Comparison of ENCODE assay signal across 19 cellular contexts in genomic region chr22:19964701-19965386, GRCh38. TPM values are rescaled to one million over a fixed set of nuclear protein-coding genes. Genes with fewer than 3 reads are reported as not detected.
DNase-seq lines count a peak whose midpoint lies in the region; ATAC-seq and TF ChIP-seq lines count a peak whose summit lies in the region.
"Had no signal": no experiment of that assay in that cellular context is flagged by ENCODE, and none has a peak within 500 bp of the region (broad histone marks: within the 10 kb centered on the region; RNA-seq: fewer than 3 reads in every experiment).

No MANE protein-coding gene starts in this region.

- H3K27ac ChIP-seq in VCaP: peak overlapping the region; percentile 99
- no peak overlapping the region for H3K27ac ChIP-seq in osteoblast (ENCODE audit: low read depth, low read length)
- H3K27ac ChIP-seq: BLaER1 treated with 17β-estradiol and CSF1 and Interleukin-3, amounts not matched to agents 10 nM and 100 nM; GM23248; KMS-11; SJSA1 had no signal

- H4K20me1 ChIP-seq in osteoblast (ENCODE audit: insufficient read depth, low read length): peaks cover 27% of the 10 kb centered on the region

- H3K27ac Mint-ChIP-seq in natural killer cell: peak overlapping the region in 1 of 2 donors; percentile 87
- peak overlapping the region in 1 of 2 donors; percentile 83 for H3K27ac Mint-ChIP-seq in natural killer cell treated with Interleukin-12 subunit alpha and Interleukin-12 subunit beta and Interleukin-15 and Interleukin-18, amount 100 ng/mL, for 72 hours
- H3K27ac Mint-ChIP-seq: CD8-positive, alpha-beta T cell had no signal

- H3K4me2 ChIP-seq in osteoblast (ENCODE audit: insufficient read depth, low read length): no peak overlapping the region
- H3K4me2 ChIP-seq: BLaER1 treated with 17β-estradiol and CSF1 and Interleukin-3, amounts not matched to agents 10 nM and 100 nM; KMS-11 had no signal

- H3K27me3 Mint-ChIP-seq in natural killer cell (ENCODE audit: low read depth in 2 of 2): no peaks in the 10 kb centered on the region
- H3K27me3 Mint-ChIP-seq in natural killer cell treated with Interleukin-12 subunit alpha and Interleukin-12 subunit beta and Interleukin-15 and Interleukin-18, amount 100 ng/mL, for 72 hours: no peaks in the 10 kb centered on the region

- peak overlapping the region; percentile 40 for H3K4me3 Mint-ChIP-seq in natural killer cell
- no peak overlapping the region for H3K4me3 Mint-ChIP-seq in natural killer cell treated with Interleukin-12 subunit alpha and Interleukin-12 subunit beta and Interleukin-15 and Interleukin-18, amount 100 ng/mL, for 72 hours
- H3K4me3 Mint-ChIP-seq: CD8-positive, alpha-beta T cell had no signal

- no peaks in the 10 kb centered on the region for H3K9me3 Mint-ChIP-seq in natural killer cell
- no peaks in the 10 kb centered on the region for H3K9me3 Mint-ChIP-seq in natural killer cell treated with Interleukin-12 subunit alpha and Interleukin-12 subunit beta and Interleukin-15 and Interleukin-18, amount 100 ng/mL, for 72 hours
- H3K9me3 Mint-ChIP-seq: CD8-positive, alpha-beta T cell had no signal

- no peak for DNase-seq in natural killer cell
- DNase-seq in natural killer cell treated with Interleukin-12 subunit alpha and Interleukin-12 subunit beta and Interleukin-15 and Interleukin-18, amount 100 ng/mL, for 72 hours (ENCODE audit: low spot score): no peak
- peak; percentile 64 for DNase-seq in osteoblast (ENCODE audit: insufficient read length, low spot score, missing footprints)
- DNase-seq in mucosa of descending colon: no peak
- DNase-seq: CD8-positive, alpha-beta T cell; DND-41; GM23248; NCI-H1694; NCI-H2171; NCI-H524; NCI-H774; NK-92 treated with Interleukin-12 subunit alpha and Interleukin-12 subunit beta, amount 100 ng/mL, for 24 hours had no signal

- ATAC-seq in natural killer cell: no peak
- ATAC-seq in natural killer cell treated with Interleukin-12 subunit alpha and Interleukin-12 subunit beta and Interleukin-15 and Interleukin-18, amount 100 ng/mL, for 72 hours: no peak
- no peak for ATAC-seq in HG02588 (IDR thresholded peaks at IDR 0.05; ENCODE audit: unreplicated experiment)
- no peak for ATAC-seq in GM18502 (IDR thresholded peaks at IDR 0.05; ENCODE audit: poor library complexity, unreplicated experiment)
- ATAC-seq in mucosa of descending colon: no peak
- ATAC-seq: CD8-positive, alpha-beta T cell; Panc1 had no signal

- H3K36me3 Mint-ChIP-seq in natural killer cell: no peaks in the 10 kb centered on the region
- no peaks in the 10 kb centered on the region for H3K36me3 Mint-ChIP-seq in natural killer cell treated with Interleukin-12 subunit alpha and Interleukin-12 subunit beta and Interleukin-15 and Interleukin-18, amount 100 ng/mL, for 72 hours

- intact Hi-C loops in natural killer cell (cut with micrococcal nuclease): no loop called here
- intact Hi-C loops in mucosa of descending colon (cut with DNase I, micrococcal nuclease): no loop called here

- no peak overlapping the region for H2AFZ ChIP-seq in osteoblast (ENCODE audit: low read length)
- H2AFZ ChIP-seq: GM23248 had no signal

- H3K27me3 ChIP-seq in osteoblast (ENCODE audit: insufficient read depth, low read length): no peaks in the 10 kb centered on the region
- H3K27me3 ChIP-seq: BLaER1 treated with 17β-estradiol and CSF1 and Interleukin-3, amounts not matched to agents 10 nM and 100 nM; SJSA1 had no signal

- peaks cover 16 to 17% of the 10 kb centered on the region in 2 donors for H3K4me1 Mint-ChIP-seq in natural killer cell
- peaks cover 13 to 22% of the 10 kb centered on the region in 2 donors for H3K4me1 Mint-ChIP-seq in natural killer cell treated with Interleukin-12 subunit alpha and Interleukin-12 subunit beta and Interleukin-15 and Interleukin-18, amount 100 ng/mL, for 72 hours (ENCODE audit: low read depth in 2 of 2)

- H3K79me2 ChIP-seq in osteoblast (ENCODE audit: insufficient read depth, low read length): peaks cover 2% of the 10 kb centered on the region

- H3K36me3 ChIP-seq in osteoblast (ENCODE audit: insufficient read depth, low read length): peaks cover 49% of the 10 kb centered on the region
- H3K36me3 ChIP-seq in mucosa of descending colon (ENCODE audit: low read depth): peaks cover 3% of the 10 kb centered on the region

- TF ChIP-seq CTCF in natural killer cell (IDR thresholded peaks at IDR 0.05) (no peak), VCaP (conservative IDR thresholded peaks at IDR 0.05) (no peak), osteoblast (IDR thresholded peaks at IDR 0.05; ENCODE audit: extremely low read depth, low read depth, low read length) (no peak), mucosa of descending colon (IDR thresholded peaks at IDR 0.05) (no peak)

- H3K4me3 ChIP-seq in osteoblast (ENCODE audit: insufficient read depth, low read length) (no peak overlapping the region), mucosa of descending colon (no peak overlapping the region)
- H3K4me3 ChIP-seq: BLaER1 treated with 17β-estradiol and CSF1 and Interleukin-3, amounts not matched to agents 10 nM and 100 nM; GM23248; SJSA1 had no signal

- H3K9me3 ChIP-seq in osteoblast (ENCODE audit: low read depth, low read length) (no peaks in the 10 kb centered on the region), mucosa of descending colon (no peaks in the 10 kb centered on the region)
- H3K9me3 ChIP-seq: BLaER1 treated with 17β-estradiol and CSF1 and Interleukin-3, amounts not matched to agents 10 nM and 100 nM; SJSA1 had no signal

- peaks cover 14% of the 10 kb centered on the region for H3K4me1 ChIP-seq in osteoblast (ENCODE audit: insufficient read depth, low read length)
- H3K4me1 ChIP-seq in mucosa of descending colon (ENCODE audit: low read depth): peaks cover 22% of the 10 kb centered on the region
- H3K4me1 ChIP-seq: SJSA1 had no signal

RNA-seq across cellular contexts. Expression of gene TXNRD2, which starts 23.2 kb away (rescaled TPM):
- total RNA-seq in natural killer cell (10 to 100 TPM; 23.5 to 37.3 (median 24.4) TPM), osteoblast (19.5 and 21.5 TPM in 2 replicates), mucosa of descending colon (10 to 100 TPM; 20.9 to 23.6 (median 22.6) TPM)
- 10 to 100 TPM; 29.9 to 34.3 TPM for total RNA-seq in natural killer cell treated with Interleukin-12 subunit alpha and Interleukin-12 subunit beta and Interleukin-15 and Interleukin-18, amount 100 ng/mL, for 72 hours

RNA-seq across cellular contexts. Expression of gene COMT, which starts 23.3 kb away (rescaled TPM):
- 10 to 100 TPM; 37.5 to 56.2 (median 38.2) TPM for total RNA-seq in natural killer cell
- total RNA-seq in natural killer cell treated with Interleukin-12 subunit alpha and Interleukin-12 subunit beta and Interleukin-15 and Interleukin-18, amount 100 ng/mL, for 72 hours: 100 to 1,000 TPM; 141 to 223 TPM
- total RNA-seq in osteoblast: 220 and 288 TPM in 2 replicates
- total RNA-seq in mucosa of descending colon: 10 to 100 TPM; 61.2 to 88.7 (median 70.7) TPM

RNA-seq across cellular contexts. Expression of gene ARVCF, which starts 51.8 kb away (rescaled TPM):
- 10 to 100 TPM; 37.8 to 62.0 (median 38.7) TPM for total RNA-seq in natural killer cell
- 1 to 10 TPM; 3.7 to 3.8 TPM for total RNA-seq in natural killer cell treated with Interleukin-12 subunit alpha and Interleukin-12 subunit beta and Interleukin-15 and Interleukin-18, amount 100 ng/mL, for 72 hours
- 19.7 and 27.1 TPM in 2 replicates for total RNA-seq in osteoblast
- 10 to 100 TPM; 11.2 to 15.3 (median 15.1) TPM for total RNA-seq in mucosa of descending colon

RNA-seq across cellular contexts. Expression of gene TANGO2, which starts 56.1 kb away (rescaled TPM):
- total RNA-seq in natural killer cell (10 to 100 TPM; 33.3 to 53.0 (median 46.2) TPM), osteoblast (41.8 and 43.8 TPM in 2 replicates), mucosa of descending colon (10 to 100 TPM; 17.5 to 29.7 (median 27.6) TPM)
- 10 to 100 TPM; 50.5 to 61.6 TPM for total RNA-seq in natural killer cell treated with Interleukin-12 subunit alpha and Interleukin-12 subunit beta and Interleukin-15 and Interleukin-18, amount 100 ng/mL, for 72 hours
